In genomic region chr11:124896821-124897391, GRCh38 we compare ENCODE assay signal across 16 cellular contexts. TPM values are rescaled to one million over a fixed set of nuclear protein-coding genes. Genes with fewer than 3 reads are reported as not detected.
DNase-seq lines count a peak whose midpoint lies in the region; ATAC-seq and TF ChIP-seq lines count a peak whose summit lies in the region.
"Had no signal": no experiment of that assay in that cellular context is flagged by ENCODE, and none has a peak within 500 bp of the region (broad histone marks: within the 10 kb centered on the region; RNA-seq: fewer than 3 reads in every experiment).

No MANE protein-coding gene starts in this region.

- H3K9me3 Mint-ChIP-seq in activated T-helper 1 cell treated with anti-CD3 and anti-CD28 coated beads, Interleukin-12 subunit alpha, Interleukin-12 subunit beta, Interleukin-2, Interleukin-4 antibody, amounts not matched to agents 30 ng/mL and 10 ng/mL and 1 ng/mL, durations not matched to agents 14 hours and 24 hours and 36 hours: no peaks in the 10 kb centered on the region
- H3K9me3 Mint-ChIP-seq in CD4-positive, alpha-beta memory T cell: no peaks in the 10 kb centered on the region

- no peaks in the 10 kb centered on the region for H4K20me1 ChIP-seq in BLaER1

- peaks cover 19% of the 10 kb centered on the region for H3K27me3 Mint-ChIP-seq in activated T-helper 1 cell treated with anti-CD3 and anti-CD28 coated beads, Interleukin-12 subunit alpha, Interleukin-12 subunit beta, Interleukin-2, Interleukin-4 antibody, amounts not matched to agents 30 ng/mL and 10 ng/mL and 1 ng/mL, durations not matched to agents 14 hours and 24 hours and 36 hours (ENCODE audit: insufficient read depth)
- peaks cover 4 to 5% of the 10 kb centered on the region in 2 donors for H3K27me3 Mint-ChIP-seq in CD4-positive, alpha-beta memory T cell

- intact Hi-C loops in breast epithelium (cut with DNase I; ENCODE audit: low total_unique reads) (no loop called here), right cardiac atrium (cut with DNase I) (no loop called here), sciatic nerve (cut with DNase I) (no loop called here)
- intact Hi-C loops in activated T-helper 1 cell treated with anti-CD3 and anti-CD28 coated beads, Interleukin-12 subunit alpha, Interleukin-12 subunit beta, Interleukin-2, Interleukin-4 antibody, amounts not matched to agents 30 ng/mL and 10 ng/mL and 1 ng/mL, durations not matched to agents 14 hours and 24 hours and 36 hours (cut with micrococcal nuclease): no loop called here
- intact Hi-C loops in CD4-positive, alpha-beta memory T cell (cut with micrococcal nuclease): no loop called here

- CTCF ChIA-PET in CD4-positive, alpha-beta memory T cell (lab: Charles Lee; ENCODE audit: partially characterized antibody): no interaction called here

- H3K9ac ChIP-seq in BLaER1: 0 out of 2 replicates have a peak overlapping the region, but pooled peaks have one; percentile 29

- H3K27me3 ChIP-seq in BLaER1 (no peaks in the 10 kb centered on the region), breast epithelium (no peaks in the 10 kb centered on the region), right cardiac atrium (ENCODE audit: control insufficient read depth, insufficient read depth) (no peaks in the 10 kb centered on the region)
- no peaks in the 10 kb centered on the region for H3K27me3 ChIP-seq in CD4-positive, alpha-beta memory T cell (ENCODE audit: insufficient read depth, low read length)

- WGBS in right cardiac atrium: 61% methylated on average over 9 of the region's 9 CpGs

- no peak overlapping the region for H3K27ac Mint-ChIP-seq in activated T-helper 1 cell treated with anti-CD3 and anti-CD28 coated beads, Interleukin-12 subunit alpha, Interleukin-12 subunit beta, Interleukin-2, Interleukin-4 antibody, amounts not matched to agents 30 ng/mL and 10 ng/mL and 1 ng/mL, durations not matched to agents 14 hours and 24 hours and 36 hours
- no peak overlapping the region for H3K27ac Mint-ChIP-seq in CD4-positive, alpha-beta memory T cell
- H3K27ac Mint-ChIP-seq: activated CD4-positive, alpha-beta T cell treated with anti-CD3 and anti-CD28 coated beads for 36 hours; activated naive CD8-positive, alpha-beta T cell had no signal

- no peaks in the 10 kb centered on the region for H3K36me3 Mint-ChIP-seq in activated T-helper 1 cell treated with anti-CD3 and anti-CD28 coated beads, Interleukin-12 subunit alpha, Interleukin-12 subunit beta, Interleukin-2, Interleukin-4 antibody, amounts not matched to agents 30 ng/mL and 10 ng/mL and 1 ng/mL, durations not matched to agents 14 hours and 24 hours and 36 hours (ENCODE audit: low read depth)
- H3K36me3 Mint-ChIP-seq in CD4-positive, alpha-beta memory T cell: no peaks in the 10 kb centered on the region
- H3K36me3 Mint-ChIP-seq: activated naive CD8-positive, alpha-beta T cell had no signal

- peak overlapping the region; percentile 46 for H3K27ac ChIP-seq in BLaER1
- peak overlapping the region in 1 of 2 donors; percentile 80 for H3K27ac ChIP-seq in breast epithelium
- peak overlapping the region; percentile 46 for H3K27ac ChIP-seq in right cardiac atrium (ENCODE audit: low read length)
- no peak overlapping the region for H3K27ac ChIP-seq in CD4-positive, alpha-beta memory T cell (ENCODE audit: low read depth, low read length)

- no peak for TF ChIP-seq POLR2A in breast epithelium (IDR thresholded peaks at IDR 0.05)

- no peaks in the 10 kb centered on the region for H3K36me3 ChIP-seq in BLaER1
- H3K36me3 ChIP-seq in breast epithelium: no peaks in the 10 kb centered on the region
- H3K36me3 ChIP-seq in CD4-positive, alpha-beta memory T cell (ENCODE audit: insufficient read depth, low read length): no peaks in the 10 kb centered on the region

- H3K4me1 ChIP-seq in BLaER1: peaks cover 23% of the 10 kb centered on the region
- no peaks in the 10 kb centered on the region for H3K4me1 ChIP-seq in breast epithelium
- peaks cover 3% of the 10 kb centered on the region for H3K4me1 ChIP-seq in right cardiac atrium (ENCODE audit: control insufficient read depth, insufficient read depth, low read length)
- no peaks in the 10 kb centered on the region for H3K4me1 ChIP-seq in CD4-positive, alpha-beta memory T cell (ENCODE audit: insufficient read depth, low read length)

- DNase-seq in breast epithelium (ENCODE audit: low spot score in 2 of 2) (no peak), right cardiac atrium (peak; percentile 65 to 88 (median 86)), sciatic nerve (ENCODE audit: low spot score) (no peak), RPMI8226 (no peak)
- DNase-seq in activated T-helper 1 cell treated with anti-CD3 and anti-CD28 coated beads, Interleukin-12 subunit alpha, Interleukin-12 subunit beta, Interleukin-2, Interleukin-4 antibody, amounts not matched to agents 30 ng/mL and 10 ng/mL and 1 ng/mL, durations not matched to agents 14 hours and 24 hours and 36 hours (ENCODE audit: low spot score): no peak
- no peak for DNase-seq in CD4-positive, alpha-beta memory T cell
- DNase-seq: activated CD4-positive, alpha-beta T cell treated with anti-CD3 and anti-CD28 coated beads for 36 hours; NCI-H2227 treated with DMSO at 0.1 percent for 48 hours; stimulated activated CD4-positive, alpha-beta T cell treated with anti-CD3 and anti-CD28 coated beads, Interleukin-12 subunit alpha, Interleukin-12 subunit beta, amount 100 ng/mL, for 4 hours; stimulated activated naive CD4-positive, alpha-beta T cell treated with Interleukin-2 at 50 U/mL for 16 hours had no signal

- H3K4me3 ChIP-seq in BLaER1: no peak overlapping the region
- peak overlapping the region; percentile 32 to 54 (median 37) for H3K4me3 ChIP-seq in breast epithelium
- peak overlapping the region; percentile 36 for H3K4me3 ChIP-seq in right cardiac atrium (ENCODE audit: low read length)
- H3K4me3 ChIP-seq in CD4-positive, alpha-beta memory T cell (ENCODE audit: low read length in 2 of 2): no peak overlapping the region
- H3K4me3 ChIP-seq: K562 had no signal

- POLR2A ChIA-PET in CD4-positive, alpha-beta memory T cell (lab: Charles Lee; ENCODE audit: partially characterized antibody): no interaction called here

- TF ChIP-seq CTCF in breast epithelium (IDR thresholded peaks at IDR 0.05): no peak

- H3K4me2 ChIP-seq in BLaER1: peak overlapping the region; percentile 84

- peaks cover 4% of the 10 kb centered on the region for H3K4me1 Mint-ChIP-seq in activated T-helper 1 cell treated with anti-CD3 and anti-CD28 coated beads, Interleukin-12 subunit alpha, Interleukin-12 subunit beta, Interleukin-2, Interleukin-4 antibody, amounts not matched to agents 30 ng/mL and 10 ng/mL and 1 ng/mL, durations not matched to agents 14 hours and 24 hours and 36 hours (ENCODE audit: low read depth)
- no peaks in the 10 kb centered on the region for H3K4me1 Mint-ChIP-seq in CD4-positive, alpha-beta memory T cell
- H3K4me1 Mint-ChIP-seq: activated CD4-positive, alpha-beta T cell treated with anti-CD3 and anti-CD28 coated beads for 36 hours had no signal

- no peak overlapping the region for H3K4me3 Mint-ChIP-seq in activated T-helper 1 cell treated with anti-CD3 and anti-CD28 coated beads, Interleukin-12 subunit alpha, Interleukin-12 subunit beta, Interleukin-2, Interleukin-4 antibody, amounts not matched to agents 30 ng/mL and 10 ng/mL and 1 ng/mL, durations not matched to agents 14 hours and 24 hours and 36 hours
- no peak overlapping the region for H3K4me3 Mint-ChIP-seq in CD4-positive, alpha-beta memory T cell
- H3K4me3 Mint-ChIP-seq: activated CD4-positive, alpha-beta T cell treated with anti-CD3 and anti-CD28 coated beads for 36 hours; activated naive CD8-positive, alpha-beta T cell had no signal

- no peaks in the 10 kb centered on the region for H3K9me3 ChIP-seq in BLaER1
- H3K9me3 ChIP-seq in breast epithelium: no peaks in the 10 kb centered on the region
- H3K9me3 ChIP-seq in right cardiac atrium (ENCODE audit: control insufficient read depth, low read length): no peaks in the 10 kb centered on the region
- no peaks in the 10 kb centered on the region for H3K9me3 ChIP-seq in CD4-positive, alpha-beta memory T cell (ENCODE audit: control insufficient read depth in 1 of 2, low read length in 2 of 2)

- ATAC-seq in right cardiac atrium (peak; percentile 45 to 67), sciatic nerve (peak; percentile 24), GM21390 (IDR thresholded peaks at IDR 0.05; ENCODE audit: unreplicated experiment) (no peak)
- ATAC-seq: activated CD4-positive, alpha-beta T cell treated with anti-CD3 and anti-CD28 coated beads for 36 hours; K562 had no signal

RNA-seq across cellular contexts. Expression of gene ROBO4, which starts 0.8 kb away (rescaled TPM):
- total RNA-seq in breast epithelium: 10 to 100 TPM; 11.9 to 30.5 (median 12.8) TPM
- total RNA-seq in right cardiac atrium: 10 to 100 TPM; 11.7 to 17.4 (median 15.0) TPM
- polyA plus RNA-seq in right cardiac atrium: 16.8 TPM
- total RNA-seq in sciatic nerve: 34.4 TPM
- total RNA-seq in activated T-helper 1 cell treated with anti-CD3 and anti-CD28 coated beads, Interleukin-12 subunit alpha, Interleukin-12 subunit beta, Interleukin-2, Interleukin-4 antibody, amounts not matched to agents 30 ng/mL and 10 ng/mL and 1 ng/mL, durations not matched to agents 14 hours and 24 hours and 36 hours: not detected in 2 replicates
- not detected for total RNA-seq in CD4-positive, alpha-beta memory T cell
- not detected for polyA plus RNA-seq in CD4-positive, alpha-beta memory T cell
- total RNA-seq: activated CD4-positive, alpha-beta T cell treated with anti-CD3 and anti-CD28 coated beads for 36 hours; H1; K562; SK-MEL-5 had no signal
- polyA plus RNA-seq: K562 had no signal

RNA-seq across cellular contexts. Expression of gene HEPN1, which starts 22.1 kb away (rescaled TPM):
- total RNA-seq in breast epithelium (not detected), right cardiac atrium (not detected), sciatic nerve (not detected)
- not detected for polyA plus RNA-seq in right cardiac atrium
- not detected in 2 replicates for total RNA-seq in activated T-helper 1 cell treated with anti-CD3 and anti-CD28 coated beads, Interleukin-12 subunit alpha, Interleukin-12 subunit beta, Interleukin-2, Interleukin-4 antibody, amounts not matched to agents 30 ng/mL and 10 ng/mL and 1 ng/mL, durations not matched to agents 14 hours and 24 hours and 36 hours
- not detected for total RNA-seq in CD4-positive, alpha-beta memory T cell
- not detected for polyA plus RNA-seq in CD4-positive, alpha-beta memory T cell
- total RNA-seq: activated CD4-positive, alpha-beta T cell treated with anti-CD3 and anti-CD28 coated beads for 36 hours; H1; K562; SK-MEL-5 had no signal
- polyA plus RNA-seq: H1, K562 had no signal

RNA-seq across cellular contexts. Expression of gene ROBO3, which starts 31.7 kb away (rescaled TPM):
- total RNA-seq in breast epithelium (10 to 100 TPM in 2 of 3 donors, 1 to 10 TPM in 1; 9.1 to 30.9 (median 15.4) TPM), right cardiac atrium (10 to 100 TPM in 2 of 4 donors, 1 to 10 TPM in 2; 9.8 to 11.0 (median 10.2) TPM), sciatic nerve (36.6 TPM)
- 15.4 TPM for polyA plus RNA-seq in right cardiac atrium
- 4.5 and 5.5 TPM in 2 replicates for total RNA-seq in activated T-helper 1 cell treated with anti-CD3 and anti-CD28 coated beads, Interleukin-12 subunit alpha, Interleukin-12 subunit beta, Interleukin-2, Interleukin-4 antibody, amounts not matched to agents 30 ng/mL and 10 ng/mL and 1 ng/mL, durations not matched to agents 14 hours and 24 hours and 36 hours
- total RNA-seq in CD4-positive, alpha-beta memory T cell: 10 to 100 TPM; 16.2 to 18.1 TPM
- polyA plus RNA-seq in CD4-positive, alpha-beta memory T cell: 1 to 10 TPM in 1 of 2 donors, under 1 TPM in 1; 0.70 to 2.0 TPM

RNA-seq across cellular contexts. Expression of gene HEPACAM, which starts 38.9 kb away (rescaled TPM):
- total RNA-seq in breast epithelium (10 to 100 TPM in 1 of 3 donors, 1 to 10 TPM in 2; 2.3 to 25.4 (median 6.1) TPM), right cardiac atrium (1 to 10 TPM in 1 of 4 donors, under 1 TPM in 3; 0.26 to 1.9 (median 0.38) TPM), sciatic nerve (16.5 TPM)
- 0.43 TPM for polyA plus RNA-seq in right cardiac atrium
- not detected in 2 replicates for total RNA-seq in activated T-helper 1 cell treated with anti-CD3 and anti-CD28 coated beads, Interleukin-12 subunit alpha, Interleukin-12 subunit beta, Interleukin-2, Interleukin-4 antibody, amounts not matched to agents 30 ng/mL and 10 ng/mL and 1 ng/mL, durations not matched to agents 14 hours and 24 hours and 36 hours
- total RNA-seq in CD4-positive, alpha-beta memory T cell: not detected
- not detected for polyA plus RNA-seq in CD4-positive, alpha-beta memory T cell
- total RNA-seq: activated CD4-positive, alpha-beta T cell treated with anti-CD3 and anti-CD28 coated beads for 36 hours; H1; K562; SK-MEL-5 had no signal
- polyA plus RNA-seq: H1, K562 had no signal

RNA-seq across cellular contexts. Expression of gene CCDC15, which starts 57.1 kb away (rescaled TPM):
- 1 to 10 TPM; 2.1 to 4.4 (median 2.6) TPM for total RNA-seq in breast epithelium
- under 1 TPM; 0.17 to 0.47 (median 0.33) TPM for total RNA-seq in right cardiac atrium
- polyA plus RNA-seq in right cardiac atrium: 0.09 TPM
- total RNA-seq in sciatic nerve: 2.8 TPM
- total RNA-seq in activated T-helper 1 cell treated with anti-CD3 and anti-CD28 coated beads, Interleukin-12 subunit alpha, Interleukin-12 subunit beta, Interleukin-2, Interleukin-4 antibody, amounts not matched to agents 30 ng/mL and 10 ng/mL and 1 ng/mL, durations not matched to agents 14 hours and 24 hours and 36 hours: 3.1 and 3.4 TPM in 2 replicates
- 1 to 10 TPM; 2.6 to 2.7 TPM for total RNA-seq in CD4-positive, alpha-beta memory T cell
- polyA plus RNA-seq in CD4-positive, alpha-beta memory T cell: 1 to 10 TPM in 1 of 2 donors, under 1 TPM in 1; 0.48 to 1.7 TPM

Comparison
In these comparisons a context has a peak if more than half of its experiments do, and no peak if none do; other contexts are left out.
1. H3K4me3 ChIP-seq: peak in breast epithelium (3 of 3) and right cardiac atrium (single experiment); none in BLaER1 (single experiment) and CD4-positive, alpha-beta memory T cell (0 of 2).
2. DNase-seq: peak in right cardiac atrium (3 of 3); none in breast epithelium (0 of 2), sciatic nerve (single experiment), activated T-helper 1 cell treated with anti-CD3 and anti-CD28 coated beads, Interleukin-12 subunit alpha, Interleukin-12 subunit beta, Interleukin-2, Interleukin-4 antibody, amounts not matched to agents 30 ng/mL and 10 ng/mL and 1 ng/mL, durations not matched to agents 14 hours and 24 hours and 36 hours (single experiment), CD4-positive, alpha-beta memory T cell (0 of 5) and RPMI8226 (single experiment).
3. RNA of gene ROBO4, which starts 0.8 kb away (total RNA-seq): 34.4 TPM in sciatic nerve (single experiment), 11.7 to 17.4 TPM in right cardiac atrium and 11.9 to 30.5 TPM in breast epithelium; not detected in activated T-helper 1 cell treated with anti-CD3 and anti-CD28 coated beads, Interleukin-12 subunit alpha, Interleukin-12 subunit beta, Interleukin-2, Interleukin-4 antibody, amounts not matched to agents 30 ng/mL and 10 ng/mL and 1 ng/mL, durations not matched to agents 14 hours and 24 hours and 36 hours and not detected in CD4-positive, alpha-beta memory T cell; every median in the first group is over 10 times any median in the second.